In genomic region chr11:17812286-17813187, GRCh38 we compare ENCODE assay signal across 13 cellular contexts.
DNase-seq lines count a peak whose midpoint lies in the region; ATAC-seq and TF ChIP-seq lines count a peak whose summit lies in the region.
"Had no signal": no experiment of that assay in that cellular context is flagged by ENCODE, and none has a peak within 500 bp of the region (broad histone marks: within the 10 kb centered on the region; RNA-seq: fewer than 3 reads in every experiment).

No MANE protein-coding gene starts in this region.

- ATAC-seq in left colon: peak; percentile 92
- ATAC-seq in HG02763 (IDR thresholded peaks at IDR 0.05; ENCODE audit: unreplicated experiment): no peak
- no peak for ATAC-seq in GM19397 (IDR thresholded peaks at IDR 0.05; ENCODE audit: unreplicated experiment)
- ATAC-seq in right cardiac atrium: no peak
- ATAC-seq: GM12878, K562 had no signal

- WGBS in right cardiac atrium: 73% methylated on average over 4 of the region's 4 CpGs

- intact Hi-C loops in left colon (cut with DNase I, micrococcal nuclease): no loop called here
- intact Hi-C loops in right cardiac atrium (cut with DNase I): no loop called here

- DNase-seq in cardiac muscle cell (ENCODE audit: low read depth in 1 of 2, low spot score in 1 of 2) (no peak), right atrium auricular region (ENCODE audit: low spot score) (no peak), NCI-H748 treated with DMSO at 0.1 percent for 48 hours (lab: John Stamatoyannopoulos, UW) (peak; percentile 90), left colon (peak in 1 of 2 donors; percentile 24), right cardiac atrium (no peak), nucleus accumbens (lab: John Stamatoyannopoulos, UW) (no peak)
- DNase-seq: activated naive CD4-positive, alpha-beta T cell treated with anti-CD3 and anti-CD28 coated beads, Interleukin-2, amount 10 ng/mL, durations not matched to agents 7 days and 5 days; SHP77 treated with DMSO at 0.1 percent for 48 hours; stimulated activated CD8-positive, alpha-beta memory T cell treated with anti-CD3 and anti-CD28 coated beads, Interleukin-4, amount 100 ng/mL, for 48 hours had no signal

- TF ChIP-seq CTCF in cardiac muscle cell (IDR thresholded peaks at IDR 0.05; ENCODE audit: low read depth, low read length) (no peak), right atrium auricular region (IDR thresholded peaks at IDR 0.05) (no peak)

- H3K4me1 ChIP-seq in cardiac muscle cell (ENCODE audit: low read depth) (peaks cover 27% of the 10 kb centered on the region), right atrium auricular region (peaks cover 0 to 24% of the 10 kb centered on the region in 2 donors), right cardiac atrium (ENCODE audit: control insufficient read depth, insufficient read depth, low read length) (peaks cover 12% of the 10 kb centered on the region)

- H3K36me3 ChIP-seq in cardiac muscle cell (no peaks in the 10 kb centered on the region), right atrium auricular region (no peaks in the 10 kb centered on the region)

- H3K9me3 ChIP-seq in cardiac muscle cell (ENCODE audit: low read depth): no peaks in the 10 kb centered on the region
- no peaks in the 10 kb centered on the region for H3K9me3 ChIP-seq in right atrium auricular region
- H3K9me3 ChIP-seq in right cardiac atrium (ENCODE audit: control insufficient read depth, low read length): no peaks in the 10 kb centered on the region

- H3K27ac ChIP-seq in cardiac muscle cell (peak overlapping the region; percentile 1), right atrium auricular region (no peak overlapping the region), right cardiac atrium (ENCODE audit: low read length) (no peak overlapping the region)

- H3K4me3 ChIP-seq in cardiac muscle cell (no peak overlapping the region), right atrium auricular region (no peak overlapping the region), right cardiac atrium (ENCODE audit: low read length) (no peak overlapping the region)
- H3K4me3 ChIP-seq: GM12878, K562 had no signal

- H3K27me3 ChIP-seq in cardiac muscle cell (no peaks in the 10 kb centered on the region), right atrium auricular region (no peaks in the 10 kb centered on the region), right cardiac atrium (ENCODE audit: control insufficient read depth, insufficient read depth) (no peaks in the 10 kb centered on the region)
